In genomic region chr17:55238197-55238930, GRCh38 we compare ENCODE assay signal across 8 cellular contexts. TPM values are rescaled to one million over a fixed set of nuclear protein-coding genes. Genes with fewer than 3 reads are reported as not detected.
DNase-seq lines count a peak whose midpoint lies in the region; ATAC-seq, FAIRE-seq and TF ChIP-seq lines count a peak whose summit lies in the region.

No MANE protein-coding gene starts in this region.

- in situ Hi-C loops in Caki2 (cut with HindIII; ENCODE audit: low pct_unique_long_range_greater_than_20kb, low sequenced_read_pairs) = no loop called here

- H3K4me1 ChIP-seq in NT2/D1 (ENCODE audit: insufficient read depth, insufficient read length) = no peaks in the 10 kb centered on the region

- peak; percentile 93 for DNase-seq in Caki2 (ENCODE audit: low read depth)
- DNase-seq in HTR-8/SVneo (ENCODE audit: insufficient read length, low spot score) = peak; percentile 99
- DNase-seq in NT2/D1 (ENCODE audit: low read depth, low spot score) = peak; percentile 81
- peak; percentile 85 for DNase-seq in activated T-cell treated with anti-CD3 and anti-CD28 coated beads, Interleukin-2, amount 50 U/mL, for 1 hour
- peak; percentile 89 to 93 for DNase-seq in erythroblast (lab: John Stamatoyannopoulos, UW)
- DNase-seq in mucosa of gallbladder (ENCODE audit: low spot score) = peak; percentile 95
- DNase-seq in stimulated activated CD8-positive, alpha-beta memory T cell treated with anti-CD3 and anti-CD28 coated beads, Interleukin-4, amount 100 ng/mL, for 24 hours (ENCODE audit: low read depth) = peak; percentile 75

- peak overlapping the region; percentile 54 for H3K4me3 ChIP-seq in NT2/D1 (ENCODE audit: insufficient read length, low read depth)

- FAIRE-seq in HTR-8/SVneo (lab: Jason Lieb, UNC) = peak; percentile 98

- ATAC-seq in GM21390 (IDR thresholded peaks at IDR 0.05; ENCODE audit: unreplicated experiment) = peak; percentile 91

- H3K36me3 ChIP-seq in NT2/D1 (ENCODE audit: insufficient read depth, insufficient read length, low read length) = no peaks in the 10 kb centered on the region

- peak overlapping the region; percentile 54 for H3K9ac ChIP-seq in NT2/D1 (ENCODE audit: insufficient read length, low read depth)

- H3K9me3 ChIP-seq in NT2/D1 (ENCODE audit: insufficient read depth, low read length) = peaks cover 3% of the 10 kb centered on the region; the same call in 1 of the 2 replicates

- peaks cover 4% of the 10 kb centered on the region for H3K27me3 ChIP-seq in NT2/D1 (ENCODE audit: insufficient read depth, insufficient read length)

- TF ChIP-seq POLR2A in erythroblast (IDR thresholded peaks at IDR 0.05; ENCODE audit: low read length) = no peak

RNA-seq across cellular contexts. Expression of gene HLF, which starts 26.4 kb away (rescaled TPM):
- 4.1 and 6.0 TPM in 2 replicates for total RNA-seq in Caki2 (2014; rRNA removed; shearing (Covaris generic); ENCODE audit: low replicate concordance)
- 18.3 TPM for total RNA-seq in mucosa of gallbladder

Comparison
In these comparisons a context has a peak if more than half of its experiments do, and no peak if none do; other contexts are left out.
1. Peak in every context shown above with its lines: DNase-seq, ATAC-seq and H3K4me3 ChIP-seq.